14 cellular contexts compared by ENCODE assay signal in genomic region chr19:16026131-16026530, GRCh38.
"Had no signal": no experiment of that assay in that cellular context is flagged by ENCODE, and none has a peak within 500 bp of the region (broad histone marks: within the 10 kb centered on the region; RNA-seq: fewer than 3 reads in every experiment).

No MANE protein-coding gene starts in this region.

- H3K36me3 Mint-ChIP-seq: activated naive CD8-positive, alpha-beta T cell treated with anti-CD3 and anti-CD28 coated beads, Interleukin-2, amount 10 ng/mL, durations not matched to agents 7 days and 5 days; naive thymus-derived CD4-positive, alpha-beta T cell had no signal

- DNase-seq: activated CD4-positive, alpha-beta memory T cell treated with anti-CD3 and anti-CD28 coated beads, Interleukin-2, amount 10 ng/mL, durations not matched to agents 7 days and 5 days; activated effector memory CD4-positive, alpha-beta T cell treated with Interleukin-2 at 50 U/mL for 16 hours; activated naive CD4-positive, alpha-beta T cell treated with anti-CD3 and anti-CD28 coated beads for 36 hours; activated naive CD8-positive, alpha-beta T cell treated with anti-CD3 and anti-CD28 coated beads, Interleukin-2, amount 10 ng/mL, durations not matched to agents 7 days and 5 days; activated T-cell treated with anti-CD3 and anti-CD28 coated beads, Interleukin-2, amount 50 U/mL, for 72 hours; cerebellar nuclear complex; cortex of kidney; heart right ventricle; left lung; naive thymus-derived CD4-positive, alpha-beta T cell; stimulated activated CD4-positive, alpha-beta T cell treated with anti-CD3 and anti-CD28 coated beads, Interleukin-1b, Interleukin-23, amount 100 ng/mL, for 48 hours; T-helper 17 cell had no signal

- H3K9me3 Mint-ChIP-seq: activated CD4-positive, alpha-beta memory T cell treated with anti-CD3 and anti-CD28 coated beads, Interleukin-2, amount 10 ng/mL, durations not matched to agents 7 days and 5 days; activated CD4-positive, alpha-beta T cell treated with anti-CD3 and anti-CD28 coated beads, Interleukin-2, amount 10 ng/mL, durations not matched to agents 24 days and 14 days; activated naive CD4-positive, alpha-beta T cell treated with anti-CD3 and anti-CD28 coated beads for 36 hours; activated naive CD8-positive, alpha-beta T cell treated with anti-CD3 and anti-CD28 coated beads, Interleukin-2, amount 10 ng/mL, durations not matched to agents 7 days and 5 days; activated T-cell treated with anti-CD3 and anti-CD28 coated beads, Interleukin-2, amount 50 U/mL, for 72 hours; naive thymus-derived CD4-positive, alpha-beta T cell; neural crest cell had no signal

- H3K27ac Mint-ChIP-seq: activated CD4-positive, alpha-beta memory T cell treated with anti-CD3 and anti-CD28 coated beads, Interleukin-2, amount 10 ng/mL, durations not matched to agents 7 days and 5 days; activated CD4-positive, alpha-beta T cell treated with anti-CD3 and anti-CD28 coated beads, Interleukin-2, amount 10 ng/mL, durations not matched to agents 24 days and 14 days; activated naive CD4-positive, alpha-beta T cell treated with anti-CD3 and anti-CD28 coated beads for 36 hours; activated naive CD8-positive, alpha-beta T cell treated with anti-CD3 and anti-CD28 coated beads, Interleukin-2, amount 10 ng/mL, durations not matched to agents 7 days and 5 days; activated T-cell treated with anti-CD3 and anti-CD28 coated beads, Interleukin-2, amount 50 U/mL, for 72 hours; T-helper 17 cell had no signal

- ATAC-seq: activated T-cell treated with anti-CD3 and anti-CD28 coated beads, Interleukin-2, amount 50 U/mL, for 72 hours; T-helper 17 cell had no signal

- H3K27me3 Mint-ChIP-seq: activated CD4-positive, alpha-beta memory T cell treated with anti-CD3 and anti-CD28 coated beads, Interleukin-2, amount 10 ng/mL, durations not matched to agents 7 days and 5 days; activated naive CD8-positive, alpha-beta T cell treated with anti-CD3 and anti-CD28 coated beads, Interleukin-2, amount 10 ng/mL, durations not matched to agents 7 days and 5 days; T-helper 17 cell had no signal

- H3K4me1 Mint-ChIP-seq: activated CD4-positive, alpha-beta memory T cell treated with anti-CD3 and anti-CD28 coated beads, Interleukin-2, amount 10 ng/mL, durations not matched to agents 7 days and 5 days; activated CD4-positive, alpha-beta T cell treated with anti-CD3 and anti-CD28 coated beads, Interleukin-2, amount 10 ng/mL, durations not matched to agents 24 days and 14 days; activated naive CD8-positive, alpha-beta T cell treated with anti-CD3 and anti-CD28 coated beads, Interleukin-2, amount 10 ng/mL, durations not matched to agents 7 days and 5 days; neural crest cell had no signal

- H3K4me3 Mint-ChIP-seq: activated CD4-positive, alpha-beta memory T cell treated with anti-CD3 and anti-CD28 coated beads, Interleukin-2, amount 10 ng/mL, durations not matched to agents 7 days and 5 days; activated CD4-positive, alpha-beta T cell treated with anti-CD3 and anti-CD28 coated beads, Interleukin-2, amount 10 ng/mL, durations not matched to agents 24 days and 14 days; activated naive CD4-positive, alpha-beta T cell treated with anti-CD3 and anti-CD28 coated beads for 36 hours; activated naive CD8-positive, alpha-beta T cell treated with anti-CD3 and anti-CD28 coated beads, Interleukin-2, amount 10 ng/mL, durations not matched to agents 7 days and 5 days; activated T-cell treated with anti-CD3 and anti-CD28 coated beads, Interleukin-2, amount 50 U/mL, for 72 hours; naive thymus-derived CD4-positive, alpha-beta T cell; neural crest cell; T-helper 17 cell had no signal
